8 cellular contexts compared by ENCODE assay signal in genomic region chr3:56303508-56303907, GRCh38.
DNase-seq lines count a peak whose midpoint lies in the region; ATAC-seq and TF ChIP-seq lines count a peak whose summit lies in the region.

No MANE protein-coding gene starts in this region.

- TF ChIP-seq EP300 in upper lobe of left lung (IDR thresholded peaks at IDR 0.05), result no peak

- 20 to 25% methylated on average over 5 of the region's 5 CpGs for WGBS in upper lobe of left lung, 2 donors

- peak; percentile 26 for DNase-seq in GM03348 (ENCODE audit: low spot score)
- DNase-seq in WERI-Rb-1, result peak; percentile 59
- peak; percentile 86 for DNase-seq in iPS DF 19.7 (ENCODE audit: low read depth, low spot score)
- DNase-seq in upper lobe of left lung, result peak in 1 of 2 donors; percentile 29
- no peak for DNase-seq in T1000 (lab: John Stamatoyannopoulos, UW)

- ATAC-seq in GM21447 (IDR thresholded peaks at IDR 0.05; ENCODE audit: unreplicated experiment) (peak; percentile 83), upper lobe of left lung (ENCODE audit: low FRiP score in 2 of 2) (peak; percentile 54 to 71), esophagus mucosa (no peak)

- no peaks in the 10 kb centered on the region for H3K36me3 ChIP-seq in HUES48 (ENCODE audit: control insufficient read depth, insufficient read depth, low read length)
- no peaks in the 10 kb centered on the region for H3K36me3 ChIP-seq in WERI-Rb-1
- no peaks in the 10 kb centered on the region for H3K36me3 ChIP-seq in upper lobe of left lung

- H3K9ac ChIP-seq in HUES48 (ENCODE audit: low read depth, low read length), result no peak overlapping the region

- H3K27me3 ChIP-seq in HUES48 (ENCODE audit: control insufficient read depth, insufficient read depth, low read length), result no peaks in the 10 kb centered on the region
- no peaks in the 10 kb centered on the region for H3K27me3 ChIP-seq in WERI-Rb-1 (ENCODE audit: insufficient read depth, low read depth, severe bottlenecking)
- H3K27me3 ChIP-seq in upper lobe of left lung, result no peaks in the 10 kb centered on the region

- TF ChIP-seq CTCF in WERI-Rb-1 (IDR thresholded peaks at IDR 0.05; ENCODE audit: low read depth, low read length), result peak; percentile 75
- peak in 5 of 6 experiments; percentile 8 to 30 (median 22) for TF ChIP-seq CTCF in upper lobe of left lung (IDR thresholded peaks at IDR 0.05)

- H3K27ac ChIP-seq in HUES48 (ENCODE audit: low read depth, low read length), result peak overlapping the region; percentile 5
- no peak overlapping the region for H3K27ac ChIP-seq in WERI-Rb-1
- no peak overlapping the region for H3K27ac ChIP-seq in upper lobe of left lung

- H3K9me3 ChIP-seq in HUES48 (ENCODE audit: control insufficient read depth, insufficient read depth, low read length) (no peaks in the 10 kb centered on the region), WERI-Rb-1 (ENCODE audit: severe bottlenecking) (no peaks in the 10 kb centered on the region), upper lobe of left lung (no peaks in the 10 kb centered on the region)

- no peak for TF ChIP-seq POLR2A in upper lobe of left lung (IDR thresholded peaks at IDR 0.05)

- H3K4me3 ChIP-seq in HUES48 (ENCODE audit: low read depth, low read length), result no peak overlapping the region
- no peak overlapping the region for H3K4me3 ChIP-seq in WERI-Rb-1 (ENCODE audit: low read depth, low read length)
- H3K4me3 ChIP-seq in upper lobe of left lung, result no peak overlapping the region

- peaks cover 21% of the 10 kb centered on the region for H3K4me1 ChIP-seq in HUES48 (ENCODE audit: control insufficient read depth, insufficient read depth, low read length)
- H3K4me1 ChIP-seq in upper lobe of left lung, result peaks cover 0 to 8% (median 2%) of the 10 kb centered on the region in 4 donors
